Comparison of ENCODE assay signal across 8 cellular contexts in the genomic region with DNA sequence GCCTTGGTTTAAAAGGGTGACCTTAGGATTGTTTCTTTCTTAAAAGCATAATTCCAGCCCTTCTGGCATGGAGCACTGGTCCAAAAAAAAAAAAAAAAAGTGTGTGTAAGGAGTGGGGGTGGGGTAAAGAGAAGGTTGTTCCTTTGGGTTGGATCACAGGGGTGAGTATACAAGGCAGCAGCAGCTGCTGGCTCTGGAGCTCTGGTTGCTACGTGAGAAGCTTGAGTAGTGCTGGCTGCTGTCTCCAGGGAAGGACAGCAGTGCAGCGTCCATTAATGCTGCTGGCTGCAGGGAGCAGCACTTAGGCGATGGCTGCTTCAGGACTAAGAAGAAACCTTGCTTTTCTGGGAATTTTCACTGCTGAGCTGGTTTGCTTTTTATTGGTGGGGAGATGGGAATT. TPM values are rescaled to one million over a fixed set of nuclear protein-coding genes. Genes with fewer than 3 reads are reported as not detected.
DNase-seq lines count a peak whose midpoint lies in the region; ATAC-seq and TF ChIP-seq lines count a peak whose summit lies in the region.

No MANE protein-coding gene starts in this region.

- H3K27me3 ChIP-seq in Panc1 (ENCODE audit: control insufficient read depth, insufficient read depth, low read length) = no peaks in the 10 kb centered on the region

- peaks cover 47% of the 10 kb centered on the region for H3K4me1 ChIP-seq in Panc1 (ENCODE audit: control insufficient read depth, insufficient read depth, low read length)

- ATAC-seq in Panc1 (no peak), GM21717 (IDR thresholded peaks at IDR 0.05; ENCODE audit: unreplicated experiment) (no peak), HG03442 (IDR thresholded peaks at IDR 0.05; ENCODE audit: unreplicated experiment) (no peak)

- H3K27me3 Mint-ChIP-seq in IgD-negative memory B cell (no peaks in the 10 kb centered on the region), immature natural killer cell (ENCODE audit: low read depth in 3 of 3) (peaks cover 24 to 30% (median 28%) of the 10 kb centered on the region in 3 donors)

- no TSS peak for BruUV-seq in Panc1 (replicated peaks; lab: Mats Ljungman, UMichigan)

- peak overlapping the region; percentile 98 for H3K27ac ChIP-seq in Panc1 (ENCODE audit: low read length)
- H3K27ac ChIP-seq in caudate nucleus (ENCODE audit: low read depth, low read length) = peak overlapping the region; percentile 96

- intact Hi-C loops in Panc1 (cut with micrococcal nuclease; ENCODE audit: unreplicated experiment) = loop anchor here (2.0 kb wide), 1 partner anchor 23 kb away; no protein-coding TSS in a partner anchor

- in situ Hi-C loops in Panc1 (cut with HindIII; ENCODE audit: low pct_unique_long_range_greater_than_20kb, low sequenced_read_pairs) = no loop called here

- peaks cover 4% of the 10 kb centered on the region for H3K36me3 Mint-ChIP-seq in IgD-negative memory B cell
- H3K36me3 Mint-ChIP-seq in immature natural killer cell = peaks cover 0 to 2% (median 0%) of the 10 kb centered on the region in 3 donors

- DNase-seq in DMS 273 (lab: John Stamatoyannopoulos, UW; ENCODE audit: unreplicated experiment) (peak; percentile 95), Panc1 (ENCODE audit: low read depth, low spot score) (no peak), caudate nucleus (lab: John Stamatoyannopoulos, UW) (peak in 48 of 61 donors; percentile 5 to 75 (median 35)), immature natural killer cell (no peak), skeletal muscle cell (ENCODE audit: low read depth) (peak; percentile 95)

- peaks cover 9% of the 10 kb centered on the region; the same call in 1 of the 2 replicates for H3K36me3 ChIP-seq in Panc1 (ENCODE audit: control insufficient read depth, insufficient read depth, low read length)

- H3K4me1 Mint-ChIP-seq in IgD-negative memory B cell = peaks cover 57 to 61% (median 60%) of the 10 kb centered on the region in 3 donors
- H3K4me1 Mint-ChIP-seq in immature natural killer cell = peaks cover 72 to 84% of the 10 kb centered on the region in 2 donors

- CTCF ChIA-PET in Panc1 (lab: Charles Lee) = interaction anchor here (0.7 kb wide), 1 partner anchor 20 kb away, joined by 7 read pairs; no protein-coding TSS in a partner anchor

- H3K4me3 ChIP-seq in Panc1 (ENCODE audit: low read depth in 2 of 2, low read length in 2 of 2) (peak overlapping the region; percentile 82 to 94), skeletal muscle cell (ENCODE audit: low read depth, low read length) (peak overlapping the region; percentile 99)

- TF ChIP-seq CTCF in Panc1 (IDR thresholded peaks at IDR 0.05) = no peak

- H3K27ac Mint-ChIP-seq in IgD-negative memory B cell = peak overlapping the region in 2 of 3 donors; percentile 100
- H3K27ac Mint-ChIP-seq in immature natural killer cell = peak overlapping the region; percentile 10 to 99 (median 90)

- H3K4me3 Mint-ChIP-seq in IgD-negative memory B cell (peak overlapping the region; percentile 88 to 100 (median 98)), immature natural killer cell (peak overlapping the region; percentile 94 to 99 (median 97))

- POLR2A ChIA-PET in Panc1 (lab: Charles Lee) = no interaction called here

- no peaks in the 10 kb centered on the region for H3K9me3 Mint-ChIP-seq in IgD-negative memory B cell
- H3K9me3 Mint-ChIP-seq in immature natural killer cell = peaks cover 0 to 1% (median 0%) of the 10 kb centered on the region in 6 donors

- no peaks in the 10 kb centered on the region for H3K9me3 ChIP-seq in Panc1 (ENCODE audit: control insufficient read depth, insufficient read depth, low read depth, low read length)

RNA-seq across cellular contexts. Expression of gene SETD5, which starts 2.3 kb away (rescaled TPM):
- polyA plus RNA-seq in IgD-negative memory B cell (57.3 TPM), immature natural killer cell (10 to 100 TPM; 13.7 to 50.2 (median 19.2) TPM)
- total RNA-seq in Panc1 (2021; ENCODE audit: unreplicated experiment) = 69.4 TPM
- polyA plus RNA-seq in Panc1 (2012; ENCODE audit: insufficient read length) = 34.1 TPM

RNA-seq across cellular contexts. Expression of gene THUMPD3, which starts 36.9 kb away (rescaled TPM):
- polyA plus RNA-seq in IgD-negative memory B cell = 17.9 TPM
- 43.5 TPM for total RNA-seq in Panc1 (2021; ENCODE audit: unreplicated experiment)
- 38.6 TPM for polyA plus RNA-seq in Panc1 (2012; ENCODE audit: insufficient read length)
- 10 to 100 TPM; 13.2 to 23.1 (median 15.3) TPM for polyA plus RNA-seq in immature natural killer cell

Comparison
In these comparisons a context has a peak if more than half of its experiments do, and no peak if none do; other contexts are left out.
1. DNase-seq: peak in DMS 273 (single experiment), caudate nucleus (48 of 61) and skeletal muscle cell (single experiment); none in Panc1 (single experiment) and immature natural killer cell (0 of 3).